23 cellular contexts compared by ENCODE assay signal in the genomic region with DNA sequence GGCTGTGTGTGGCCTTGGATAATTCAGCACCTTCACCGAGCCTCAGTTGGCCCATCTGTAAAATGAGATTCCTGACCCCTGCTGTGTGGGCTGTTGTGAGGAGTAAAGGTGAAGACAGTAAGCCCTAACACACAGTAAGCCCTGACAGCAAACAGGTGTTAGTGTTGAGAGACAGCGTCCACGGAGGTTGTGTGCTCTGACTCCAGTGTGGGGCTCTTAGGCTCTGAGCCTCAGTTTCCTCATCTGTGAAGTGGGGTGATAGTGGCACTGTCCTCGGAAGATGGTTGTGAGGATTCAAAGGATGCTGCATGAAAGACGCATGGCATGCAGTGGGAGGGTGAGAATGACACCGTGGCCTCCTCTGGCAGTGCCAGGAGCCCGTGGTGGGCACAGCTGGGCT. TPM values are rescaled to one million over a fixed set of nuclear protein-coding genes. Genes with fewer than 3 reads are reported as not detected.
DNase-seq lines count a peak whose midpoint lies in the region; FAIRE-seq and TF ChIP-seq lines count a peak whose summit lies in the region.
"Had no signal": no experiment of that assay in that cellular context is flagged by ENCODE, and none has a peak within 500 bp of the region (broad histone marks: within the 10 kb centered on the region; RNA-seq: fewer than 3 reads in every experiment).

No MANE protein-coding gene starts in this region.

- H3K9me3 Mint-ChIP-seq in activated CD4-positive, alpha-beta memory T cell treated with anti-CD3 and anti-CD28 coated beads, Interleukin-2, amount 10 ng/mL, durations not matched to agents 7 days and 5 days, result no peaks in the 10 kb centered on the region
- H3K9me3 Mint-ChIP-seq in activated CD4-positive, alpha-beta memory T cell treated with anti-CD3 and anti-CD28 coated beads for 36 hours, result no peaks in the 10 kb centered on the region
- H3K9me3 Mint-ChIP-seq: CD14-positive monocyte; CD4-positive, alpha-beta T cell; CD8-positive, alpha-beta memory T cell; GM23338; HFFc6 had no signal

- DNase-seq in activated CD4-positive, alpha-beta memory T cell treated with anti-CD3 and anti-CD28 coated beads, Interleukin-2, amount 10 ng/mL, durations not matched to agents 7 days and 5 days, result no peak
- DNase-seq in activated CD4-positive, alpha-beta memory T cell treated with anti-CD3 and anti-CD28 coated beads for 36 hours, result no peak
- DNase-seq in H1 (ENCODE audit: low read depth in 1 of 2, low spot score in 2 of 2), result no peak
- DNase-seq in Ammon's horn (ENCODE audit: low spot score), result no peak
- no peak for DNase-seq in HuH-7 (ENCODE audit: low spot score)
- DNase-seq: BE2C; CD4-positive, alpha-beta T cell; CD8-positive, alpha-beta memory T cell; DMS 273 treated with DMSO at 0.1 percent for 48 hours; DMS79; EL; GDM1; HFFc6 had no signal

- H3K4me1 ChIP-seq in H1 (replicated peaks in 1 of 4; ENCODE audit: control insufficient read depth in 3 of 4, insufficient read depth in 4 of 4, low read length in 3 of 4), result peaks cover 0 to 12% (median 5%) of the 10 kb centered on the region in 4 experiments; a peak in 4 of 7 replicates
- H3K4me1 ChIP-seq: BE2C, HAP-1 had no signal

- no peaks in the 10 kb centered on the region for H3K27me3 ChIP-seq in H1 (replicated peaks in 1 of 4; ENCODE audit: control insufficient read depth in 3 of 4, extremely low read depth in 1 of 4, insufficient read depth in 3 of 4, low read length in 3 of 4)
- H3K27me3 ChIP-seq: BE2C; BLaER1 treated with 17β-estradiol and CSF1 and Interleukin-3, amounts not matched to agents 10 nM and 100 nM had no signal

- H3K27ac Mint-ChIP-seq in activated CD4-positive, alpha-beta memory T cell treated with anti-CD3 and anti-CD28 coated beads, Interleukin-2, amount 10 ng/mL, durations not matched to agents 7 days and 5 days, result peak overlapping the region; percentile 10
- no peak overlapping the region for H3K27ac Mint-ChIP-seq in activated CD4-positive, alpha-beta memory T cell treated with anti-CD3 and anti-CD28 coated beads for 36 hours
- H3K27ac Mint-ChIP-seq: CD14-positive monocyte; CD4-positive, alpha-beta T cell; CD8-positive, alpha-beta memory T cell; GM23338; HFFc6 had no signal

- H3K36me3 ChIP-seq in H1 (ENCODE audit: control insufficient read depth in 2 of 4, insufficient read depth in 4 of 4, low read length in 3 of 4), result peaks cover 6 to 22% (median 11%) of the 10 kb centered on the region in 4 experiments

- H3K79me1 ChIP-seq in H1 (ENCODE audit: low read depth, low read length), result no peaks in the 10 kb centered on the region

- H3K27me3 Mint-ChIP-seq in activated CD4-positive, alpha-beta memory T cell treated with anti-CD3 and anti-CD28 coated beads, Interleukin-2, amount 10 ng/mL, durations not matched to agents 7 days and 5 days, result no peaks in the 10 kb centered on the region
- H3K27me3 Mint-ChIP-seq in activated CD4-positive, alpha-beta memory T cell treated with anti-CD3 and anti-CD28 coated beads for 36 hours, result no peaks in the 10 kb centered on the region
- H3K27me3 Mint-ChIP-seq: CD4-positive, alpha-beta T cell; CD8-positive, alpha-beta memory T cell had no signal

- H3K56ac ChIP-seq in H1 (replicated peaks; ENCODE audit: insufficient read length, low read depth, low read length), result no peak overlapping the region

- no peak overlapping the region for H3K4me2 ChIP-seq in H1 (ENCODE audit: insufficient read depth in 1 of 2, low read depth in 2 of 2, low read length in 2 of 2)
- H3K4me2 ChIP-seq: BLaER1 treated with 17β-estradiol and CSF1 and Interleukin-3, amounts not matched to agents 10 nM and 100 nM; GM23338 had no signal

- no peaks in the 10 kb centered on the region for H3K4me1 Mint-ChIP-seq in activated CD4-positive, alpha-beta memory T cell treated with anti-CD3 and anti-CD28 coated beads, Interleukin-2, amount 10 ng/mL, durations not matched to agents 7 days and 5 days
- H3K4me1 Mint-ChIP-seq in activated CD4-positive, alpha-beta memory T cell treated with anti-CD3 and anti-CD28 coated beads for 36 hours (ENCODE audit: low read depth), result no peaks in the 10 kb centered on the region
- H3K4me1 Mint-ChIP-seq: CD14-positive monocyte had no signal

- H2BK12ac ChIP-seq in H1 (ENCODE audit: low read depth, low read length), result no peak overlapping the region

- H3K36me3 Mint-ChIP-seq in activated CD4-positive, alpha-beta memory T cell treated with anti-CD3 and anti-CD28 coated beads, Interleukin-2, amount 10 ng/mL, durations not matched to agents 7 days and 5 days (ENCODE audit: low read depth), result peaks cover 22% of the 10 kb centered on the region
- H3K36me3 Mint-ChIP-seq in activated CD4-positive, alpha-beta memory T cell treated with anti-CD3 and anti-CD28 coated beads for 36 hours, result peaks cover 24% of the 10 kb centered on the region

- no peak for FAIRE-seq in H1 (lab: Jason Lieb, UNC)
- FAIRE-seq: A204.1, D721Med, GM12878, GM19239, H54 had no signal

- intact Hi-C loops in activated CD4-positive, alpha-beta memory T cell treated with anti-CD3 and anti-CD28 coated beads for 36 hours (cut with micrococcal nuclease), result no loop called here

- no peaks in the 10 kb centered on the region for H3K79me2 ChIP-seq in H1 (ENCODE audit: control insufficient read depth in 1 of 2, insufficient read depth in 2 of 2, low read length in 2 of 2)

- no peak overlapping the region for H3K23ac ChIP-seq in H1 (ENCODE audit: insufficient read length)

- H2BK20ac ChIP-seq in H1 (ENCODE audit: low read length), result no peak overlapping the region

- H2AFZ ChIP-seq in H1 (ENCODE audit: low read length), result no peak overlapping the region
- H2AFZ ChIP-seq: GM23338 had no signal

- H3K4me3 ChIP-seq in H1 (ENCODE audit: extremely low read depth in 1 of 4, insufficient read depth in 2 of 4, low read depth in 3 of 4, low read length in 4 of 4), result no peak overlapping the region
- H3K4me3 ChIP-seq: BLaER1 treated with 17β-estradiol and CSF1 and Interleukin-3, amounts not matched to agents 10 nM and 100 nM; GM12878; GM23338; HAP-1 had no signal

- peaks cover 0 to 2% of the 10 kb centered on the region in 2 experiments for H4K20me1 ChIP-seq in H1 (replicated peaks in 1 of 2; ENCODE audit: control insufficient read depth in 1 of 2, insufficient read depth in 2 of 2, low read length in 2 of 2)

- POLR2A ChIA-PET in activated CD4-positive, alpha-beta memory T cell treated with anti-CD3 and anti-CD28 coated beads, Interleukin-2, amount 10 ng/mL, durations not matched to agents 7 days and 5 days (lab: Charles Lee), result no interaction called here
- POLR2A ChIA-PET in activated CD4-positive, alpha-beta memory T cell treated with anti-CD3 and anti-CD28 coated beads for 36 hours (lab: Charles Lee), result no interaction called here
- POLR2A ChIA-PET in H1 (lab: Charles Lee; ENCODE audit: partially characterized antibody), result interaction anchor here (1.1 to 4.1 kb wide), 3 partner anchors 14 to 142 kb away, joined by 3 to 26 read pairs (median 3); partner anchors contain the start of genes BBS1 and DPP3

- H2AK5ac ChIP-seq in H1 (ENCODE audit: low read depth, low read length), result no peak overlapping the region; the same call in 1 of the 2 replicates

- CTCF ChIA-PET in activated CD4-positive, alpha-beta memory T cell treated with anti-CD3 and anti-CD28 coated beads, Interleukin-2, amount 10 ng/mL, durations not matched to agents 7 days and 5 days (lab: Charles Lee), result no interaction called here
- CTCF ChIA-PET in activated CD4-positive, alpha-beta memory T cell treated with anti-CD3 and anti-CD28 coated beads for 36 hours (lab: Charles Lee), result interaction anchor here (0.6 kb wide), 1 partner anchor 157 kb away, joined by 3 read pairs; no protein-coding TSS in a partner anchor
- CTCF ChIA-PET in H1 (lab: Charles Lee; ENCODE audit: partially characterized antibody), result interaction anchor here (0.7 to 3.3 kb wide), 10 partner anchors 9 to 344 kb away, joined by 3 to 18 read pairs (median 4); partner anchors contain the start of gene RBM4B

- no peak overlapping the region for H3K9ac ChIP-seq in H1 (replicated peaks in 1 of 4; ENCODE audit: extremely low read depth in 1 of 4, low read depth in 3 of 4, low read length in 3 of 4)
- H3K9ac ChIP-seq: BLaER1 treated with 17β-estradiol and CSF1 and Interleukin-3, amounts not matched to agents 10 nM and 100 nM had no signal

- TF ChIP-seq CTCF in H1 (IDR thresholded peaks at IDR 0.05; ENCODE audit: control extremely low read depth in 1 of 3, insufficient read depth in 1 of 3, low read depth in 1 of 3, low read length in 3 of 3), result no peak

- H3K4me3 Mint-ChIP-seq in activated CD4-positive, alpha-beta memory T cell treated with anti-CD3 and anti-CD28 coated beads, Interleukin-2, amount 10 ng/mL, durations not matched to agents 7 days and 5 days, result no peak overlapping the region
- no peak overlapping the region for H3K4me3 Mint-ChIP-seq in activated CD4-positive, alpha-beta memory T cell treated with anti-CD3 and anti-CD28 coated beads for 36 hours
- H3K4me3 Mint-ChIP-seq: CD14-positive monocyte; CD4-positive, alpha-beta T cell; CD8-positive, alpha-beta memory T cell; GM23338; HFFc6 had no signal

- peak overlapping the region; percentile 18; the same call in 1 of the 2 replicates for H4K8ac ChIP-seq in H1 (ENCODE audit: extremely low read depth, insufficient read depth, low read length)

- H3K4ac ChIP-seq in H1 (replicated peaks; ENCODE audit: insufficient read length, low read depth, low read length), result no peak overlapping the region

- no peak overlapping the region for H3K18ac ChIP-seq in H1 (ENCODE audit: extremely low read depth, low read length)

- TF ChIP-seq RAD21 in H1 (IDR thresholded peaks at IDR 0.05 in 1 of 2, conservative IDR thresholded peaks at IDR 0.05 in 1 of 2; ENCODE audit: low read depth in 2 of 2, low read length in 2 of 2), result no peak

- no peak overlapping the region for H3K14ac ChIP-seq in H1 (ENCODE audit: insufficient read length)

- no peak overlapping the region for H2BK5ac ChIP-seq in H1 (ENCODE audit: low read depth, low read length)

- no peaks in the 10 kb centered on the region for H3K23me2 ChIP-seq in H1 (ENCODE audit: low read depth, low read length)

- no peak overlapping the region for H3K27ac ChIP-seq in H1 (ENCODE audit: low read depth, low read length)
- H3K27ac ChIP-seq: 22Rv1; BLaER1 treated with 17β-estradiol and CSF1 and Interleukin-3, amounts not matched to agents 10 nM and 100 nM had no signal

- TF ChIP-seq EP300 in H1 (IDR thresholded peaks at IDR 0.05; ENCODE audit: borderline replicate concordance in 1 of 2, low read depth in 2 of 2, low read length in 2 of 2), result no peak

- H2BK15ac ChIP-seq in H1 (ENCODE audit: low read length), result no peak overlapping the region

- WGBS in H1 (ENCODE audit: extremely low coverage in 1 of 2, insufficient coverage in 1 of 2, insufficient read length in 1 of 2, insufficient replicate concordance in 2 of 2, low coverage in 1 of 2, low lambda C conversion rate in 2 of 2, missing lambda C conversion rate in 1 of 2), 2 experiments, result 92% methylated on average over 7 of the region's 7 CpGs; no CpG with 5 or more reads in 1 of the 2 experiments

- no peak overlapping the region for H4K91ac ChIP-seq in H1 (replicated peaks; ENCODE audit: insufficient read length, low read length)

- no peak for TF ChIP-seq POLR2A in H1 (IDR thresholded peaks at IDR 0.05; ENCODE audit: control extremely low read depth in 1 of 2, low read depth in 2 of 2, low read length in 2 of 2)

- no peak overlapping the region for H4K5ac ChIP-seq in H1 (ENCODE audit: insufficient read length, low read depth, low read length)

- no peaks in the 10 kb centered on the region for H3K9me3 ChIP-seq in H1 (ENCODE audit: insufficient read depth in 2 of 2, low read depth in 1 of 2, low read length in 1 of 2)
- H3K9me3 ChIP-seq: BE2C; BLaER1 treated with 17β-estradiol and CSF1 and Interleukin-3, amounts not matched to agents 10 nM and 100 nM; HAP-1 had no signal

- H2BK120ac ChIP-seq in H1 (replicated peaks; ENCODE audit: low read depth, low read length), result no peak overlapping the region

RNA-seq across cellular contexts. Expression of gene DPP3, which starts 14.2 kb away (rescaled TPM):
- total RNA-seq in activated CD4-positive, alpha-beta memory T cell treated with anti-CD3 and anti-CD28 coated beads, Interleukin-2, amount 10 ng/mL, durations not matched to agents 7 days and 5 days, result 10 to 100 TPM; 59.3 to 60.6 TPM
- total RNA-seq in activated CD4-positive, alpha-beta memory T cell treated with anti-CD3 and anti-CD28 coated beads for 36 hours, result 10 to 100 TPM; 76.1 to 89.7 TPM
- 82.7 and 86.4 TPM in 2 replicates for total RNA-seq in H1 (2021; fragmentation: NEBNext Ultra II Directional; extraction: Animal tissue kit (Norgen Biotek cat#: 25700))
- 75.1 and 90.6 TPM in 2 replicates for polyA plus RNA-seq in H1 (2011; rRNA removed)
- polyA plus RNA-seq in H1 (2011; cell fraction: cytosol; rRNA removed), result 78.8 TPM
- polyA plus RNA-seq in H1 (2011; cell fraction: nucleus; rRNA removed), result 231 TPM
- 67.1 to 86.6 TPM (median 82.3 TPM) in 4 replicates for polyA plus RNA-seq in H1 (2012, experiment 1 of 2)
- polyA plus RNA-seq in H1 (2012, experiment 2 of 2), result 84.4 TPM
- polyA plus RNA-seq in H1 (2013, experiment 1 of 2), result 35.6 TPM
- 33.7 TPM for polyA plus RNA-seq in H1 (2013, experiment 2 of 2)
- 126 TPM in 2 replicates for polyA minus RNA-seq in H1 (2011; rRNA and poly(A)+ RNA removed)
- 122 TPM for polyA minus RNA-seq in H1 (2011; cell fraction: cytosol; rRNA and poly(A)+ RNA removed)
- polyA minus RNA-seq in H1 (2011; cell fraction: nucleus; rRNA and poly(A)+ RNA removed), result 94.0 TPM

RNA-seq across cellular contexts. Expression of gene BBS1, which starts 16.0 kb away (rescaled TPM):
- total RNA-seq in activated CD4-positive, alpha-beta memory T cell treated with anti-CD3 and anti-CD28 coated beads, Interleukin-2, amount 10 ng/mL, durations not matched to agents 7 days and 5 days, result 10 to 100 TPM; 16.8 to 16.9 TPM
- 10 to 100 TPM; 11.1 to 13.2 TPM for total RNA-seq in activated CD4-positive, alpha-beta memory T cell treated with anti-CD3 and anti-CD28 coated beads for 36 hours
- 19.1 and 22.1 TPM in 2 replicates for total RNA-seq in H1 (2021; fragmentation: NEBNext Ultra II Directional; extraction: Animal tissue kit (Norgen Biotek cat#: 25700))
- polyA plus RNA-seq in H1 (2011; rRNA removed), result 19.5 and 33.7 TPM in 2 replicates
- 26.9 TPM for polyA plus RNA-seq in H1 (2011; cell fraction: cytosol; rRNA removed)
- polyA plus RNA-seq in H1 (2011; cell fraction: nucleus; rRNA removed), result 59.4 TPM
- 18.6 to 24.3 TPM (median 22.4 TPM) in 4 replicates for polyA plus RNA-seq in H1 (2012, experiment 1 of 2)
- polyA plus RNA-seq in H1 (2012, experiment 2 of 2), result 14.7 TPM
- polyA plus RNA-seq in H1 (2013, experiment 1 of 2), result 11.0 TPM
- 10.8 TPM for polyA plus RNA-seq in H1 (2013, experiment 2 of 2)
- 23.6 and 31.8 TPM in 2 replicates for polyA minus RNA-seq in H1 (2011; rRNA and poly(A)+ RNA removed)
- polyA minus RNA-seq in H1 (2011; cell fraction: cytosol; rRNA and poly(A)+ RNA removed), result 32.1 TPM
- polyA minus RNA-seq in H1 (2011; cell fraction: nucleus; rRNA and poly(A)+ RNA removed), result 30.9 TPM

RNA-seq across cellular contexts. Expression of gene PELI3, which starts 27.8 kb away (rescaled TPM):
- 1 to 10 TPM; 6.8 to 7.5 TPM for total RNA-seq in activated CD4-positive, alpha-beta memory T cell treated with anti-CD3 and anti-CD28 coated beads, Interleukin-2, amount 10 ng/mL, durations not matched to agents 7 days and 5 days
- total RNA-seq in activated CD4-positive, alpha-beta memory T cell treated with anti-CD3 and anti-CD28 coated beads for 36 hours, result 1 to 10 TPM; 7.0 to 8.5 TPM
- total RNA-seq in H1 (2021; fragmentation: NEBNext Ultra II Directional; extraction: Animal tissue kit (Norgen Biotek cat#: 25700)), result 7.6 TPM in 2 replicates
- 5.2 and 7.6 TPM in 2 replicates for polyA plus RNA-seq in H1 (2011; rRNA removed)
- polyA plus RNA-seq in H1 (2011; cell fraction: cytosol; rRNA removed), result 5.3 TPM
- 9.8 TPM for polyA plus RNA-seq in H1 (2011; cell fraction: nucleus; rRNA removed)
- 3.7 to 8.0 TPM (median 5.7 TPM) in 4 replicates for polyA plus RNA-seq in H1 (2012, experiment 1 of 2)
- polyA plus RNA-seq in H1 (2012, experiment 2 of 2), result 5.6 TPM
- polyA plus RNA-seq in H1 (2013, experiment 1 of 2), result 3.1 TPM
- polyA plus RNA-seq in H1 (2013, experiment 2 of 2), result 3.5 TPM
- 7.4 and 11.2 TPM in 2 replicates for polyA minus RNA-seq in H1 (2011; rRNA and poly(A)+ RNA removed)
- polyA minus RNA-seq in H1 (2011; cell fraction: cytosol; rRNA and poly(A)+ RNA removed), result 6.5 TPM
- 18.7 TPM for polyA minus RNA-seq in H1 (2011; cell fraction: nucleus; rRNA and poly(A)+ RNA removed)

RNA-seq across cellular contexts. Expression of gene ZDHHC24, which starts 51.4 kb away (rescaled TPM):
- 10 to 100 TPM; 25.9 to 26.0 TPM for total RNA-seq in activated CD4-positive, alpha-beta memory T cell treated with anti-CD3 and anti-CD28 coated beads, Interleukin-2, amount 10 ng/mL, durations not matched to agents 7 days and 5 days
- 10 to 100 TPM; 13.5 to 14.9 TPM for total RNA-seq in activated CD4-positive, alpha-beta memory T cell treated with anti-CD3 and anti-CD28 coated beads for 36 hours
- total RNA-seq in H1 (2021; fragmentation: NEBNext Ultra II Directional; extraction: Animal tissue kit (Norgen Biotek cat#: 25700)), result 7.0 and 8.4 TPM in 2 replicates
- 9.7 and 15.6 TPM in 2 replicates for polyA plus RNA-seq in H1 (2011; rRNA removed)
- 9.0 TPM for polyA plus RNA-seq in H1 (2011; cell fraction: cytosol; rRNA removed)
- 9.8 TPM for polyA plus RNA-seq in H1 (2011; cell fraction: nucleus; rRNA removed)
- 4.9 to 7.2 TPM (median 5.5 TPM) in 4 replicates for polyA plus RNA-seq in H1 (2012, experiment 1 of 2)
- 4.1 TPM for polyA plus RNA-seq in H1 (2012, experiment 2 of 2)
- 8.8 TPM for polyA plus RNA-seq in H1 (2013, experiment 1 of 2)
- polyA plus RNA-seq in H1 (2013, experiment 2 of 2), result 9.9 TPM
- polyA minus RNA-seq in H1 (2011; rRNA and poly(A)+ RNA removed), result 3.3 TPM in 2 replicates
- 10.1 TPM for polyA minus RNA-seq in H1 (2011; cell fraction: cytosol; rRNA and poly(A)+ RNA removed)
- 4.4 TPM for polyA minus RNA-seq in H1 (2011; cell fraction: nucleus; rRNA and poly(A)+ RNA removed)

RNA-seq across cellular contexts. Expression of gene ACTN3, which starts 52.2 kb away (rescaled TPM):
- under 1 TPM; 0.30 to 0.35 TPM for total RNA-seq in activated CD4-positive, alpha-beta memory T cell treated with anti-CD3 and anti-CD28 coated beads, Interleukin-2, amount 10 ng/mL, durations not matched to agents 7 days and 5 days
- total RNA-seq in activated CD4-positive, alpha-beta memory T cell treated with anti-CD3 and anti-CD28 coated beads for 36 hours, result under 1 TPM; 0.15 to 0.24 TPM
- 28.2 and 30.8 TPM in 2 replicates for total RNA-seq in H1 (2021; fragmentation: NEBNext Ultra II Directional; extraction: Animal tissue kit (Norgen Biotek cat#: 25700))
- 36.7 and 46.2 TPM in 2 replicates for polyA plus RNA-seq in H1 (2011; rRNA removed)
- polyA plus RNA-seq in H1 (2011; cell fraction: cytosol; rRNA removed), result 38.5 TPM
- 243 TPM for polyA plus RNA-seq in H1 (2011; cell fraction: nucleus; rRNA removed)
- polyA plus RNA-seq in H1 (2012, experiment 1 of 2), result 42.8 to 71.4 TPM (median 62.6 TPM) in 4 replicates
- polyA plus RNA-seq in H1 (2012, experiment 2 of 2), result 28.4 TPM
- 12.6 TPM for polyA plus RNA-seq in H1 (2013, experiment 1 of 2)
- polyA plus RNA-seq in H1 (2013, experiment 2 of 2), result 10.9 TPM
- 33.9 and 39.3 TPM in 2 replicates for polyA minus RNA-seq in H1 (2011; rRNA and poly(A)+ RNA removed)
- polyA minus RNA-seq in H1 (2011; cell fraction: cytosol; rRNA and poly(A)+ RNA removed), result 14.0 TPM
- 32.1 TPM for polyA minus RNA-seq in H1 (2011; cell fraction: nucleus; rRNA and poly(A)+ RNA removed)
- polyA plus RNA-seq: CD14-positive monocyte; CD8-positive, alpha-beta memory T cell had no signal
